In genomic region chr16:18050234-18050633, GRCh38 we compare ENCODE assay signal across 16 cellular contexts.
"Had no signal": no experiment of that assay in that cellular context is flagged by ENCODE, and none has a peak within 500 bp of the region (broad histone marks: within the 10 kb centered on the region; RNA-seq: fewer than 3 reads in every experiment).

No MANE protein-coding gene starts in this region.

- H3K27ac Mint-ChIP-seq: mesothelial cell of epicardium, naive B cell had no signal

- H3K36me3 Mint-ChIP-seq: mesothelial cell of epicardium, naive B cell had no signal

- DNase-seq: dermis blood vessel endothelial cell; dorsolateral prefrontal cortex; effector CD4-positive, alpha-beta T cell; effector memory CD4-positive, alpha-beta T cell; foreskin keratinocyte; glutamatergic neuron; head of caudate nucleus; heart right ventricle; hippocampal formation; left cardiac atrium; left lung; left ventricle myocardium superior; lower lobe of right lung; mesenchymal stem cell; naive B cell had no signal

- H3K4me3 Mint-ChIP-seq: mesothelial cell of epicardium, naive B cell had no signal

- H3K9me3 Mint-ChIP-seq: mesothelial cell of epicardium had no signal

- H3K4me1 Mint-ChIP-seq: mesothelial cell of epicardium, naive B cell had no signal
